Comparison of ENCODE assay signal across 10 cellular contexts in genomic region chr5:131528682-131529081, GRCh38.
DNase-seq lines count a peak whose midpoint lies in the region; ATAC-seq and TF ChIP-seq lines count a peak whose summit lies in the region.
"Had no signal": no experiment of that assay in that cellular context is flagged by ENCODE, and none has a peak within 500 bp of the region (broad histone marks: within the 10 kb centered on the region; RNA-seq: fewer than 3 reads in every experiment).

No MANE protein-coding gene starts in this region.

- peak overlapping the region; percentile 3 for H3K27ac Mint-ChIP-seq in Calu3 (ENCODE audit: unreplicated experiment)
- H3K27ac Mint-ChIP-seq in brain, result peak overlapping the region in 2 of 5 experiments; percentile 1 to 10

- H3K4me3 Mint-ChIP-seq in Calu3 (ENCODE audit: low read depth, unreplicated experiment) (no peak overlapping the region), brain (peak overlapping the region; percentile 6 to 87 (median 65))

- TF ChIP-seq CTCF in Calu3 (IDR thresholded peaks at IDR 0.05; ENCODE audit: unreplicated experiment) (no peak), brain (conservative IDR thresholded peaks at IDR 0.05) (no peak)

- ATAC-seq in GM19452 (IDR thresholded peaks at IDR 0.05; ENCODE audit: unreplicated experiment) (peak; percentile 70), HG03565 (IDR thresholded peaks at IDR 0.05; ENCODE audit: unreplicated experiment) (peak; percentile 67), sciatic nerve (no peak), GM19455 (IDR thresholded peaks at IDR 0.05; ENCODE audit: unreplicated experiment) (no peak)

- H3K36me3 Mint-ChIP-seq in Calu3 (ENCODE audit: insufficient read depth, unreplicated experiment) (no peaks in the 10 kb centered on the region), brain (peaks cover 18% of the 10 kb centered on the region)

- intact Hi-C loops in Calu3 (cut with micrococcal nuclease; ENCODE audit: unreplicated experiment) (no loop called here), sciatic nerve (cut with DNase I) (no loop called here)

- CTCF ChIA-PET in Calu3 (lab: Charles Lee), result interaction anchor here (0.6 to 0.9 kb wide), 3 partner anchors 9 to 118 kb away, joined by 4 read pairs; no protein-coding TSS in a partner anchor

- H3K4me1 Mint-ChIP-seq in Calu3 (ENCODE audit: low read depth, unreplicated experiment) (peaks cover 11% of the 10 kb centered on the region), brain (peaks cover 70% of the 10 kb centered on the region)

- no TSS peak for BruUV-seq in Calu3 (replicated peaks; lab: Mats Ljungman, UMichigan)

- H3K27me3 Mint-ChIP-seq in Calu3 (ENCODE audit: unreplicated experiment) (no peaks in the 10 kb centered on the region), brain (no peaks in the 10 kb centered on the region)

- no peaks in the 10 kb centered on the region for H3K9me3 Mint-ChIP-seq in Calu3 (ENCODE audit: low read depth, unreplicated experiment)
- no peaks in the 10 kb centered on the region for H3K9me3 Mint-ChIP-seq in brain

- DNase-seq in Calu3 (no peak), sciatic nerve (ENCODE audit: low spot score) (no peak), AG20443 (ENCODE audit: low spot score) (no peak), NCI-H526 treated with DMSO at 0.1 percent for 48 hours (lab: John Stamatoyannopoulos, UW) (no peak)
- DNase-seq: esophagus squamous epithelium, NCI-H446 had no signal

Comparison
In these comparisons a context has a peak if more than half of its experiments do, and no peak if none do; other contexts are left out.
1. ATAC-seq: peak in GM19452 (single experiment) and HG03565 (single experiment); none in sciatic nerve (single experiment) and GM19455 (single experiment).